Comparison of ENCODE assay signal across 30 cellular contexts in genomic region chr4:14650127-14650526, GRCh38.
A peak's percentile ranks its signal among the peaks of the same experiment; 100 is the strongest.
DNase-seq lines count a peak whose midpoint lies in the region; ATAC-seq and TF ChIP-seq lines count a peak whose summit lies in the region.
"Had no signal": no experiment of that assay in that cellular context is flagged by ENCODE, and none has a peak within 500 bp of the region (broad histone marks: within the 10 kb centered on the region; RNA-seq: fewer than 3 reads in every experiment).

No MANE protein-coding gene starts in this region.

- H2AK9ac ChIP-seq in IMR-90 (replicated peaks; ENCODE audit: low read depth, low read length, poor library complexity) = no peak overlapping the region

- no peak overlapping the region for H3K4ac ChIP-seq in IMR-90 (ENCODE audit: low read depth, low read length)

- H3K18ac ChIP-seq in IMR-90 (ENCODE audit: low read depth, low read length) = no peak overlapping the region

- no peak overlapping the region for H4K8ac ChIP-seq in IMR-90 (ENCODE audit: low read depth in 2 of 2, low read length in 2 of 2)

- TF ChIP-seq RAD21 in IMR-90 (IDR thresholded peaks at IDR 0.05; ENCODE audit: low read length) = no peak

- H3K27ac ChIP-seq in IMR-90 (ENCODE audit: insufficient read depth, low read length) (no peak overlapping the region), tibial artery (no peak overlapping the region)
- H3K27ac ChIP-seq: right lobe of liver, spleen, tibial nerve had no signal

- no peak overlapping the region for H3K4me3 Mint-ChIP-seq in activated naive CD4-positive, alpha-beta T cell treated with anti-CD3 and anti-CD28 coated beads for 36 hours
- H3K4me3 Mint-ChIP-seq: activated T-helper 1 cell treated with anti-CD3 and anti-CD28 coated beads, Interleukin-12 subunit alpha, Interleukin-12 subunit beta, Interleukin-2, Interleukin-4 antibody, amounts not matched to agents 30 ng/mL and 10 ng/mL and 1 ng/mL, durations not matched to agents 14 hours and 24 hours and 36 hours; naive thymus-derived CD8-positive, alpha-beta T cell; stimulated activated naive CD8-positive, alpha-beta T cell treated with anti-CD3 and anti-CD28 coated beads, Interleukin-15, amount 100 ng/mL, for 72 hours had no signal

- H3K27me3 Mint-ChIP-seq in activated naive CD4-positive, alpha-beta T cell treated with anti-CD3 and anti-CD28 coated beads for 36 hours (ENCODE audit: low read depth) = peaks cover 7% of the 10 kb centered on the region
- H3K27me3 Mint-ChIP-seq: progenitor cell of endocrine pancreas; stimulated activated naive CD8-positive, alpha-beta T cell treated with anti-CD3 and anti-CD28 coated beads, Interleukin-15, amount 100 ng/mL, for 72 hours had no signal

- H2AK5ac ChIP-seq in IMR-90 (ENCODE audit: low read depth, low read length) = no peak overlapping the region

- no peak overlapping the region for H4K91ac ChIP-seq in IMR-90 (ENCODE audit: insufficient read depth, low read depth, low read length)

- H3K14ac ChIP-seq in IMR-90 (replicated peaks; ENCODE audit: low read depth, low read length) = no peak overlapping the region

- no peak overlapping the region for H2BK5ac ChIP-seq in IMR-90 (ENCODE audit: low read depth, low read length, poor library complexity, severe bottlenecking)

- CTCF ChIA-PET in IMR-90 (lab: Yijun Ruan, JAX) = no interaction called here
- CTCF ChIA-PET in activated naive CD4-positive, alpha-beta T cell treated with anti-CD3 and anti-CD28 coated beads for 36 hours (lab: Charles Lee) = no interaction called here

- no peak overlapping the region for H2BK120ac ChIP-seq in IMR-90 (ENCODE audit: low read depth, low read length)

- H3K4me1 Mint-ChIP-seq in activated naive CD4-positive, alpha-beta T cell treated with anti-CD3 and anti-CD28 coated beads for 36 hours (ENCODE audit: low read depth) = no peaks in the 10 kb centered on the region
- H3K4me1 Mint-ChIP-seq: naive thymus-derived CD8-positive, alpha-beta T cell; stimulated activated naive CD8-positive, alpha-beta T cell treated with anti-CD3 and anti-CD28 coated beads, Interleukin-15, amount 100 ng/mL, for 72 hours had no signal

- H3K9me3 ChIP-seq in IMR-90 (ENCODE audit: control insufficient read depth, insufficient read depth, low read length) (no peaks in the 10 kb centered on the region), tibial artery (no peaks in the 10 kb centered on the region)
- H3K9me3 ChIP-seq: HAP-1, right lobe of liver had no signal

- no peak overlapping the region for H2BK20ac ChIP-seq in IMR-90 (ENCODE audit: low read depth, low read length)

- H2AFZ ChIP-seq in IMR-90 (replicated peaks; ENCODE audit: low read length, poor library complexity) = no peak overlapping the region

- no peak overlapping the region for H2BK15ac ChIP-seq in IMR-90 (ENCODE audit: low read depth, low read length)

- H3K36me3 ChIP-seq in IMR-90 (ENCODE audit: control insufficient read depth, insufficient read depth, low read length) = no peaks in the 10 kb centered on the region
- no peaks in the 10 kb centered on the region for H3K36me3 ChIP-seq in tibial artery
- H3K36me3 ChIP-seq: HAP-1, right lobe of liver, spleen, tibial nerve had no signal

- H3K23ac ChIP-seq in IMR-90 (ENCODE audit: low read depth, low read length) = no peak overlapping the region

- H3K4me3 ChIP-seq in IMR-90 (ENCODE audit: insufficient read depth, low read depth, low read length) = no peak overlapping the region
- H3K4me3 ChIP-seq in astrocyte of the cerebellum (ENCODE audit: low read depth, low read length) = no peak overlapping the region
- no peak overlapping the region for H3K4me3 ChIP-seq in tibial artery
- H3K4me3 ChIP-seq: HAP-1, right lobe of liver, spleen, tibial nerve had no signal

- no peak overlapping the region for H4K5ac ChIP-seq in IMR-90 (ENCODE audit: low read depth, low read length)

- in situ Hi-C loops in IMR-90 (cut with MboI; ENCODE audit: low sequenced_read_pairs) = no loop called here
- in situ Hi-C loops in astrocyte of the cerebellum (cut with HindIII; ENCODE audit: low sequenced_read_pairs) = loop anchor here (5.0 to 10.0 kb wide), 2 partner anchors 37 to 235 kb away; no protein-coding TSS in a partner anchor

- H3K4me1 ChIP-seq in IMR-90 (ENCODE audit: control insufficient read depth, insufficient read depth, low read length) (no peaks in the 10 kb centered on the region), tibial artery (no peaks in the 10 kb centered on the region)
- H3K4me1 ChIP-seq: HAP-1, right lobe of liver, spleen, tibial nerve had no signal

- H3K9ac ChIP-seq in IMR-90 (ENCODE audit: low read depth, low read length) = no peak overlapping the region

- WGBS in IMR-90 (ENCODE audit: extremely low coverage in 2 of 2, insufficient read length in 1 of 2), 2 experiments = no CpG with 5 or more reads among the region's 2 CpGs

- ATAC-seq in IMR-90 (ENCODE audit: low read depth) = no peak
- no peak for ATAC-seq in HG02610 (IDR thresholded peaks at IDR 0.05; ENCODE audit: unreplicated experiment)
- ATAC-seq: activated CD4-positive, CD25-positive, alpha-beta regulatory T cell treated with anti-CD3 and anti-CD28 coated beads, Interleukin-2, amount 50 U/mL, for 24 hours; left ventricle myocardium superior; naive thymus-derived CD8-positive, alpha-beta T cell; right lobe of liver; stimulated activated naive CD8-positive, alpha-beta T cell treated with anti-CD3 and anti-CD28 coated beads, Interleukin-15, amount 100 ng/mL, for 72 hours had no signal

- no peaks in the 10 kb centered on the region for H3K9me3 Mint-ChIP-seq in activated naive CD4-positive, alpha-beta T cell treated with anti-CD3 and anti-CD28 coated beads for 36 hours

- no peaks in the 10 kb centered on the region for H3K79me1 ChIP-seq in IMR-90 (ENCODE audit: low read depth in 1 of 2, low read length in 2 of 2)

- no peaks in the 10 kb centered on the region for H3K36me3 Mint-ChIP-seq in activated naive CD4-positive, alpha-beta T cell treated with anti-CD3 and anti-CD28 coated beads for 36 hours (ENCODE audit: low read depth)

- H3K9me1 ChIP-seq in IMR-90 (ENCODE audit: insufficient read depth, low read length) = no peaks in the 10 kb centered on the region

- H3K27me3 ChIP-seq in IMR-90 (ENCODE audit: control insufficient read depth, insufficient read depth, low read length) = no peaks in the 10 kb centered on the region
- no peaks in the 10 kb centered on the region for H3K27me3 ChIP-seq in tibial artery
- H3K27me3 ChIP-seq: right lobe of liver, spleen, tibial nerve had no signal

- H3K4me2 ChIP-seq in IMR-90 (ENCODE audit: low read depth, low read length) = no peak overlapping the region

- intact Hi-C loops in IMR-90 (cut with micrococcal nuclease) (no loop called here), tibial artery (cut with DNase I; ENCODE audit: low total_unique reads) (no loop called here)
- intact Hi-C loops in activated naive CD4-positive, alpha-beta T cell treated with anti-CD3 and anti-CD28 coated beads for 36 hours (cut with micrococcal nuclease) = no loop called here

- no peak for TF ChIP-seq POLR2A in IMR-90 (IDR thresholded peaks at IDR 0.05; ENCODE audit: low read depth, low read length)

- DNase-seq in IMR-90 (peak; percentile 1), astrocyte of the cerebellum (ENCODE audit: low read depth) (peak; percentile 8), fibroblast of peridontal ligament (ENCODE audit: extremely low read depth) (peak; percentile 48), renal cortical epithelial cell (ENCODE audit: low read depth) (peak; percentile 21), tibial artery (no peak)
- no peak for DNase-seq in activated naive CD4-positive, alpha-beta T cell treated with anti-CD3 and anti-CD28 coated beads for 36 hours
- DNase-seq: activated CD4-positive, alpha-beta T cell treated with anti-CD3 and anti-CD28 coated beads, Interleukin-2, amount 50 U/mL, for 48 hours; activated naive CD4-positive, alpha-beta T cell treated with Interleukin-2 at 50 U/mL for 16 hours; amniotic stem cell; C1 segment of cervical spinal cord; hippocampal formation; Karpas-422; left ventricle myocardium superior; midbrain; naive thymus-derived CD8-positive, alpha-beta T cell; NCI-H1436; NCI-H2081; NCI-H524 treated with DMSO at 0.1 percent for 48 hours; OCI-M1; right lobe of liver; spleen; stimulated activated CD4-positive, alpha-beta T cell treated with anti-CD3 and anti-CD28 coated beads, Interleukin-2, amount 100 ng/mL, for 24 hours; stimulated activated naive CD8-positive, alpha-beta T cell treated with anti-CD3 and anti-CD28 coated beads, Interleukin-15, amount 100 ng/mL, for 72 hours; T-helper 2 cell had no signal

- no peak overlapping the region for H3K56ac ChIP-seq in IMR-90 (ENCODE audit: extremely low read depth, insufficient read depth, low read length)

- POLR2A ChIA-PET in IMR-90 (lab: Charles Lee; ENCODE audit: unreplicated experiment) = no interaction called here

- BruUV-seq in IMR-90 (replicated peaks; lab: Mats Ljungman, UMichigan) = no TSS peak

- TF ChIP-seq CTCF in IMR-90 (conservative IDR thresholded peaks at IDR 0.05; ENCODE audit: low read depth, low read length) = no peak
- TF ChIP-seq CTCF in astrocyte of the cerebellum (IDR thresholded peaks at IDR 0.05; ENCODE audit: low read depth, low read length, missing control alignments) = no peak
- no peak for TF ChIP-seq CTCF in tibial artery (IDR thresholded peaks at IDR 0.05)

- dilution Hi-C loops in IMR-90 (cut with HindIII; ENCODE audit: low sequenced_read_pairs, unreplicated experiment) = no loop called here

- H3K27ac Mint-ChIP-seq in activated naive CD4-positive, alpha-beta T cell treated with anti-CD3 and anti-CD28 coated beads for 36 hours = no peak overlapping the region
- H3K27ac Mint-ChIP-seq: activated T-helper 1 cell treated with anti-CD3 and anti-CD28 coated beads, Interleukin-12 subunit alpha, Interleukin-12 subunit beta, Interleukin-2, Interleukin-4 antibody, amounts not matched to agents 30 ng/mL and 10 ng/mL and 1 ng/mL, durations not matched to agents 14 hours and 24 hours and 36 hours; naive thymus-derived CD8-positive, alpha-beta T cell; progenitor cell of endocrine pancreas; stimulated activated naive CD8-positive, alpha-beta T cell treated with anti-CD3 and anti-CD28 coated beads, Interleukin-15, amount 100 ng/mL, for 72 hours had no signal

- no peaks in the 10 kb centered on the region for H4K20me1 ChIP-seq in IMR-90 (ENCODE audit: insufficient read depth, low read length)

TF ChIP-seq in IMR-90, 13 proteins besides CTCF, POLR2A, EP300 and RAD21 (continues in another document):
- TF ChIP-seq RCOR1 (IDR thresholded peaks at IDR 0.05; ENCODE audit: insufficient replicate concordance, low read length) (no peak), CEBPB (IDR thresholded peaks at IDR 0.05; ENCODE audit: low read depth, low read length) (no peak), ELK1 (IDR thresholded peaks at IDR 0.05; ENCODE audit: borderline replicate concordance, low read depth, low read length) (no peak)

Comparison
In these comparisons a context has a peak if more than half of its experiments do, and no peak if none do; other contexts are left out.
1. DNase-seq: peak in IMR-90 (single experiment), astrocyte of the cerebellum (single experiment), fibroblast of peridontal ligament (single experiment) and renal cortical epithelial cell (single experiment); none in tibial artery (0 of 2) and activated naive CD4-positive, alpha-beta T cell treated with anti-CD3 and anti-CD28 coated beads for 36 hours (single experiment).